In genomic region chr17:70208080-70208794, GRCh38 we compare ENCODE assay signal across 29 cellular contexts. TPM values are rescaled to one million over a fixed set of nuclear protein-coding genes. Genes with fewer than 3 reads are reported as not detected.
A peak's percentile ranks its signal among the peaks of the same experiment; 100 is the strongest.
DNase-seq lines count a peak whose midpoint lies in the region; ATAC-seq, FAIRE-seq and TF ChIP-seq lines count a peak whose summit lies in the region.
"Had no signal": no experiment of that assay in that cellular context is flagged by ENCODE, and none has a peak within 500 bp of the region (broad histone marks: within the 10 kb centered on the region; RNA-seq: fewer than 3 reads in every experiment).

No MANE protein-coding gene starts in this region.

- H3K36me3 ChIP-seq in GM23338 (ENCODE audit: insufficient read depth) (no peaks in the 10 kb centered on the region), bronchial epithelial cell (ENCODE audit: control insufficient read depth, insufficient read depth, low read length) (no peaks in the 10 kb centered on the region), parathyroid adenoma (ENCODE audit: control insufficient read depth, insufficient read depth, low read length) (no peaks in the 10 kb centered on the region)
- H3K36me3 ChIP-seq: adrenal gland, brain microvascular endothelial cell had no signal

- H3K9ac ChIP-seq in parathyroid adenoma: no peak overlapping the region

- FAIRE-seq in bronchial epithelial cell (lab: Jason Lieb, UNC): peak; percentile 23
- FAIRE-seq: frontal cortex had no signal

- no peak for TF ChIP-seq CTCF in GM23338 (conservative IDR thresholded peaks at IDR 0.05; ENCODE audit: low read depth in 2 of 2)
- no peak for TF ChIP-seq CTCF in bronchial epithelial cell (IDR thresholded peaks at IDR 0.05; ENCODE audit: insufficient read depth, low read length, severe bottlenecking)
- TF ChIP-seq CTCF in parathyroid adenoma (IDR thresholded peaks at IDR 0.05): no peak

- H3K27ac Mint-ChIP-seq in GM23338: peak overlapping the region; percentile 30; the same call in 1 of the 2 replicates
- H3K27ac Mint-ChIP-seq: activated naive CD4-positive, alpha-beta T cell treated with anti-CD3 and anti-CD28 coated beads, Interleukin-2, amount 10 ng/mL, durations not matched to agents 7 days and 5 days; T-helper 17 cell had no signal

- no peaks in the 10 kb centered on the region for H3K9me3 ChIP-seq in parathyroid adenoma (ENCODE audit: control insufficient read depth, low read length)
- H3K9me3 ChIP-seq: adrenal gland had no signal

- no peaks in the 10 kb centered on the region for H3F3A ChIP-seq in GM23338 (replicated peaks; ENCODE audit: low read depth)

- no peaks in the 10 kb centered on the region for H3K9me2 ChIP-seq in GM23338 (ENCODE audit: insufficient read depth)

- H3K27me3 ChIP-seq in GM23338 (ENCODE audit: insufficient read depth) (no peaks in the 10 kb centered on the region), bronchial epithelial cell (ENCODE audit: control insufficient read depth, insufficient read depth, low read length) (no peaks in the 10 kb centered on the region), parathyroid adenoma (ENCODE audit: control insufficient read depth, insufficient read depth, low read length) (no peaks in the 10 kb centered on the region)
- H3K27me3 ChIP-seq: adrenal gland, brain microvascular endothelial cell had no signal

- ATAC-seq in GM23338 (no peak), GM21576 (IDR thresholded peaks at IDR 0.05; ENCODE audit: unreplicated experiment) (no peak)
- ATAC-seq: PC-3, T-helper 17 cell had no signal

- H3K27ac ChIP-seq in GM23338 (ENCODE audit: low read depth): no peak overlapping the region
- H3K27ac ChIP-seq in parathyroid adenoma: peak overlapping the region; percentile 29
- H3K27ac ChIP-seq: 22Rv1, adrenal gland, brain microvascular endothelial cell, SK-N-MC had no signal

- H3K4me3 ChIP-seq in GM23338: no peak overlapping the region
- no peak overlapping the region for H3K4me3 ChIP-seq in bronchial epithelial cell (ENCODE audit: low read depth, low read length)
- no peak overlapping the region for H3K4me3 ChIP-seq in parathyroid adenoma (ENCODE audit: low read depth, low read length)
- H3K4me3 ChIP-seq: adrenal gland, SK-N-MC, smooth muscle cell had no signal

- no peaks in the 10 kb centered on the region for H4K20me1 ChIP-seq in GM23338 (replicated peaks; ENCODE audit: insufficient read depth)

- no peaks in the 10 kb centered on the region for H3K79me2 ChIP-seq in GM23338 (replicated peaks; ENCODE audit: insufficient read depth)
- H3K79me2 ChIP-seq in parathyroid adenoma: peaks cover 6% of the 10 kb centered on the region

- peaks cover 4% of the 10 kb centered on the region for H3K36me3 Mint-ChIP-seq in GM23338 (ENCODE audit: low read depth)
- H3K36me3 Mint-ChIP-seq: activated naive CD4-positive, alpha-beta T cell treated with anti-CD3 and anti-CD28 coated beads, Interleukin-2, amount 10 ng/mL, durations not matched to agents 7 days and 5 days had no signal

- H3K4me2 ChIP-seq in GM23338 (no peak overlapping the region), parathyroid adenoma (ENCODE audit: low read length) (no peak overlapping the region)
- H3K4me2 ChIP-seq: smooth muscle cell had no signal

- peaks cover 5% of the 10 kb centered on the region for H3K9me3 Mint-ChIP-seq in GM23338

- H3K4me1 Mint-ChIP-seq in GM23338: peaks cover 7% of the 10 kb centered on the region
- H3K4me1 Mint-ChIP-seq: activated naive CD4-positive, alpha-beta T cell treated with anti-CD3 and anti-CD28 coated beads, Interleukin-2, amount 10 ng/mL, durations not matched to agents 7 days and 5 days; T-helper 17 cell had no signal

- 0 out of 2 replicates have a peak, but pooled peaks cover 6% of the 10 kb centered on the region for H3K4me1 ChIP-seq in GM23338 (ENCODE audit: insufficient read depth)
- peaks cover 17% of the 10 kb centered on the region for H3K4me1 ChIP-seq in parathyroid adenoma
- H3K4me1 ChIP-seq: adrenal gland had no signal

- DNase-seq in NCI-H82 (lab: John Stamatoyannopoulos, UW): peak; percentile 2
- no peak for DNase-seq in NCI-H82 treated with DMSO at 0.1 percent for 48 hours (lab: John Stamatoyannopoulos, UW; ENCODE audit: unreplicated experiment)
- no peak for DNase-seq in GM23338 (ENCODE audit: low spot score)
- DNase-seq in bronchial epithelial cell (ENCODE audit: low read depth): no peak
- no peak for DNase-seq in NCI-H69 (lab: John Stamatoyannopoulos, UW)
- no peak for DNase-seq in NCI-H1694 treated with DMSO at 0.1 percent for 48 hours (lab: John Stamatoyannopoulos, UW)
- DNase-seq: activated CD4-positive, alpha-beta T cell treated with anti-CD3 and anti-CD28 coated beads, Interleukin-2, amount 50 U/mL, for 48 hours; activated CD4-positive, CD25-positive, alpha-beta regulatory T cell treated with anti-CD3 and anti-CD28 coated beads, Interleukin-2, amount 50 U/mL, for 72 hours; activated CD8-positive, alpha-beta memory T cell treated with anti-CD3 and anti-CD28 coated beads, Interleukin-2, amount 50 U/mL, for 4 hours; activated naive CD4-positive, alpha-beta T cell treated with anti-CD3 and anti-CD28 coated beads, Interleukin-2, amount 10 ng/mL, durations not matched to agents 7 days and 5 days; adrenal gland; brain microvascular endothelial cell; C1 segment of cervical spinal cord; IMR-90; mammary epithelial cell; NCI-H187; NCI-H510A treated with DMSO at 0.1 percent for 48 hours; NK-92 treated with Interleukin-12 subunit alpha and Interleukin-12 subunit beta, amount 100 ng/mL, for 24 hours; PC-3; posterior cingulate gyrus; right cardiac atrium; stimulated activated naive CD4-positive, alpha-beta T cell; T-helper 17 cell had no signal

- no peaks in the 10 kb centered on the region for H3K27me3 Mint-ChIP-seq in GM23338 (ENCODE audit: insufficient read depth, low read depth, poor library complexity)
- H3K27me3 Mint-ChIP-seq: activated naive CD4-positive, alpha-beta T cell treated with anti-CD3 and anti-CD28 coated beads, Interleukin-2, amount 10 ng/mL, durations not matched to agents 7 days and 5 days; T-helper 17 cell had no signal

- no peak overlapping the region for H3K4me3 Mint-ChIP-seq in GM23338
- H3K4me3 Mint-ChIP-seq: activated naive CD4-positive, alpha-beta T cell treated with anti-CD3 and anti-CD28 coated beads, Interleukin-2, amount 10 ng/mL, durations not matched to agents 7 days and 5 days; T-helper 17 cell had no signal

- H2AFZ ChIP-seq in GM23338 (peak overlapping the region; percentile 64), parathyroid adenoma (peak overlapping the region; percentile 29)

TF ChIP-seq in GM23338, 12 proteins besides CTCF, POLR2A, EP300 and RAD21 (continues in another document):
- no peak for TF ChIP-seq ZNF462 (CRISPR knock-in tag; IDR thresholded peaks at IDR 0.05)

RNA-seq across cellular contexts. Expression of gene KCNJ2, which starts 38.9 kb away (rescaled TPM):
- total RNA-seq in GM23338 (2014; rRNA removed; shearing (Covaris generic)): 1.6 and 4.4 TPM in 2 replicates
- 1.7 and 2.1 TPM in 2 replicates for polyA plus RNA-seq in GM23338 (2016; fragmentation: Nextera tagmentation; extraction: Ambion mirVana)
- 0.51 and 1.6 TPM in 2 replicates for total RNA-seq in bronchial epithelial cell
